Comparison of ENCODE assay signal across 22 cellular contexts in the genomic region with DNA sequence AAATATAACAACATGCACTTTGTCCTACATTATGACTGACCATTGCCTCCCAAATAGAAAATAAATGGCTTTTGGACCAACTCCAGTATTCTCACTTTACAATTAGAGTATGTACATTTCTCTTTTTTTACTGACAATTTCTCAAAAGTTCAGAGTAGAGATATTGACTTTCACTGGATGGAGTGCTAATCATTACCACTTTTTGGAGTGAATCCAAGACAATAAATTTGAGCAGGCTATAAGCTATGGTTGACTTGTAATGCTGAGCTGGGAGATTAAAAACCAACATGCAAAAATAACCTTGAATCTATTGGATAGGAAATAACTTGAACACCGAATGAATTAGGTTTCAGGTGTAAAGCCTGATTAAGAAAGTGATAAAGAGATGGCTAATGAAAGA.
DNase-seq lines count a peak whose midpoint lies in the region; ATAC-seq and TF ChIP-seq lines count a peak whose summit lies in the region.
"Had no signal": no experiment of that assay in that cellular context is flagged by ENCODE, and none has a peak within 500 bp of the region (broad histone marks: within the 10 kb centered on the region; RNA-seq: fewer than 3 reads in every experiment).

No MANE protein-coding gene starts in this region.

- CTCF ChIA-PET in mammary epithelial cell (lab: Charles Lee; ENCODE audit: low non-redundant PET), result no interaction called here
- CTCF ChIA-PET in CD8-positive, alpha-beta memory T cell (lab: Charles Lee), result no interaction called here

- POLR2A ChIA-PET in CD8-positive, alpha-beta memory T cell (lab: Charles Lee), result no interaction called here

- intact Hi-C loops in mammary epithelial cell (cut with micrococcal nuclease), result no loop called here

- no peak overlapping the region for H3K4me3 ChIP-seq in mammary epithelial cell (replicated peaks in 1 of 3; ENCODE audit: insufficient read depth in 1 of 3, low read depth in 2 of 3, low read length in 3 of 3)
- no peak overlapping the region for H3K4me3 ChIP-seq in CD8-positive, alpha-beta memory T cell (ENCODE audit: low read length)
- H3K4me3 ChIP-seq: SK-N-MC, vagina had no signal

- no peaks in the 10 kb centered on the region for H3K4me1 ChIP-seq in mammary epithelial cell (ENCODE audit: insufficient read depth, low read length)
- H3K4me1 ChIP-seq in CD8-positive, alpha-beta memory T cell (ENCODE audit: insufficient read depth, low read length), result no peaks in the 10 kb centered on the region
- H3K4me1 ChIP-seq: vagina had no signal

- no peaks in the 10 kb centered on the region for H3K27me3 ChIP-seq in mammary epithelial cell (ENCODE audit: insufficient read depth, low read length)
- no peaks in the 10 kb centered on the region for H3K27me3 ChIP-seq in CD8-positive, alpha-beta memory T cell (ENCODE audit: insufficient read depth, low read length, poor library complexity, severe bottlenecking)
- H3K27me3 ChIP-seq: vagina had no signal

- H3K4me3 Mint-ChIP-seq in CD8-positive, alpha-beta memory T cell, result no peak overlapping the region
- H3K4me3 Mint-ChIP-seq: activated CD4-positive, alpha-beta T cell treated with anti-CD3 and anti-CD28 coated beads for 36 hours; activated T-cell treated with anti-CD3 and anti-CD28 coated beads, Interleukin-2, amount 50 U/mL, for 4 hours; brain; memory B cell; stimulated activated naive CD8-positive, alpha-beta T cell treated with anti-CD3 and anti-CD28 coated beads, Interleukin-15, Interleukin-2, amounts not matched to agents 100 ng/mL and 50 ng/mL, for 24 hours; T-helper 17 cell had no signal

- H3K9me3 ChIP-seq in mammary epithelial cell (replicated peaks; ENCODE audit: insufficient read depth, low read length), result no peaks in the 10 kb centered on the region
- no peaks in the 10 kb centered on the region for H3K9me3 ChIP-seq in CD8-positive, alpha-beta memory T cell (ENCODE audit: low read length)
- H3K9me3 ChIP-seq: vagina had no signal

- H3K27ac Mint-ChIP-seq in CD8-positive, alpha-beta memory T cell, result no peak overlapping the region
- H3K27ac Mint-ChIP-seq: activated CD4-positive, alpha-beta T cell treated with anti-CD3 and anti-CD28 coated beads for 36 hours; brain; memory B cell; stimulated activated naive CD8-positive, alpha-beta T cell treated with anti-CD3 and anti-CD28 coated beads, Interleukin-15, Interleukin-2, amounts not matched to agents 100 ng/mL and 50 ng/mL, for 24 hours; T-helper 17 cell had no signal

- no peaks in the 10 kb centered on the region for H3K36me3 ChIP-seq in mammary epithelial cell (ENCODE audit: insufficient read depth, low read length)
- no peaks in the 10 kb centered on the region for H3K36me3 ChIP-seq in CD8-positive, alpha-beta memory T cell (ENCODE audit: insufficient read depth, low read length)
- H3K36me3 ChIP-seq: vagina had no signal

- H3K9ac ChIP-seq in mammary epithelial cell (ENCODE audit: insufficient read depth, low read length), result no peak overlapping the region

- no peak for TF ChIP-seq CTCF in mammary epithelial cell (conservative IDR thresholded peaks at IDR 0.05 in 1 of 2, IDR thresholded peaks at IDR 0.05 in 1 of 2; ENCODE audit: extremely low read depth in 1 of 2, insufficient read depth in 1 of 2, low read depth in 1 of 2, low read length in 2 of 2)

- no peak overlapping the region for H3K27ac ChIP-seq in mammary epithelial cell (ENCODE audit: insufficient read depth, low read depth, low read length)
- no peak overlapping the region for H3K27ac ChIP-seq in CD8-positive, alpha-beta memory T cell (ENCODE audit: low read depth, low read length)
- H3K27ac ChIP-seq: SK-N-MC, vagina had no signal

- dilution Hi-C loops in mammary epithelial cell (cut with HindIII; ENCODE audit: low sequenced_read_pairs), result no loop called here

- H3K4me2 ChIP-seq in mammary epithelial cell (ENCODE audit: insufficient read depth, low read depth, low read length), result no peak overlapping the region

- no peaks in the 10 kb centered on the region for H3K79me2 ChIP-seq in mammary epithelial cell (ENCODE audit: insufficient read depth, low read length)

- ATAC-seq in HG03095 (IDR thresholded peaks at IDR 0.05; ENCODE audit: unreplicated experiment), result no peak
- ATAC-seq: activated CD4-positive, alpha-beta T cell treated with anti-CD3 and anti-CD28 coated beads for 36 hours; activated T-cell treated with anti-CD3 and anti-CD28 coated beads, Interleukin-2, amount 50 U/mL, for 4 hours; sciatic nerve; T-helper 17 cell had no signal

- peaks cover 5 to 24% (median 6%) of the 10 kb centered on the region in 5 donors for H3K9me3 Mint-ChIP-seq in CD8-positive, alpha-beta memory T cell

- no peaks in the 10 kb centered on the region for H4K20me1 ChIP-seq in mammary epithelial cell (ENCODE audit: insufficient read depth, low read length)

- DNase-seq in DMS153 (lab: John Stamatoyannopoulos, UW) (peak; percentile 86), NCI-H1048 (lab: John Stamatoyannopoulos, UW) (peak; percentile 3), NCI-H345 (lab: John Stamatoyannopoulos, UW) (peak; percentile 84), kidney tubule cell (ENCODE audit: low spot score) (peak; percentile 1), AG08396 (ENCODE audit: low spot score) (no peak), mammary epithelial cell (no peak)
- no peak for DNase-seq in CD8-positive, alpha-beta memory T cell
- DNase-seq: ACHN; activated CD4-positive, alpha-beta T cell treated with anti-CD3 and anti-CD28 coated beads for 36 hours; activated naive CD4-positive, alpha-beta T cell; activated T-cell treated with anti-CD3 and anti-CD28 coated beads, Interleukin-2, amount 50 U/mL, for 4 hours; C1 segment of cervical spinal cord; HCEC 1CT; occipital lobe; T-helper 17 cell had no signal

- no peak overlapping the region for H2AFZ ChIP-seq in mammary epithelial cell (ENCODE audit: low read depth, low read length)

- no TSS peak for BruUV-seq in mammary epithelial cell (replicated peaks; lab: Mats Ljungman, UMichigan)

- H3K36me3 Mint-ChIP-seq in CD8-positive, alpha-beta memory T cell, result no peaks in the 10 kb centered on the region
- H3K36me3 Mint-ChIP-seq: brain, memory B cell had no signal

- WGBS in mammary epithelial cell (ENCODE audit: low coverage, missing lambda C conversion rate), result 9% methylated on average over 1 of the region's 1 CpG

- H3K4me1 Mint-ChIP-seq in CD8-positive, alpha-beta memory T cell, result no peaks in the 10 kb centered on the region
- H3K4me1 Mint-ChIP-seq: activated CD4-positive, alpha-beta T cell treated with anti-CD3 and anti-CD28 coated beads for 36 hours; memory B cell; T-helper 17 cell had no signal

- in situ Hi-C loops in mammary epithelial cell (cut with MboI; ENCODE audit: low sequenced_read_pairs in 2 of 2), result no loop called here

- no peaks in the 10 kb centered on the region for H3K27me3 Mint-ChIP-seq in CD8-positive, alpha-beta memory T cell
- H3K27me3 Mint-ChIP-seq: activated CD4-positive, alpha-beta T cell treated with anti-CD3 and anti-CD28 coated beads for 36 hours; brain; memory B cell; stimulated activated naive CD8-positive, alpha-beta T cell treated with anti-CD3 and anti-CD28 coated beads, Interleukin-15, Interleukin-2, amounts not matched to agents 100 ng/mL and 50 ng/mL, for 24 hours; T-helper 17 cell had no signal

Comparison
In these comparisons a context has a peak if more than half of its experiments do, and no peak if none do; other contexts are left out.
1. DNase-seq: peak in DMS153 (single experiment), NCI-H1048 (single experiment), NCI-H345 (single experiment) and kidney tubule cell (single experiment); none in AG08396 (single experiment), mammary epithelial cell (single experiment) and CD8-positive, alpha-beta memory T cell (0 of 5).